Comparison of ENCODE assay signal across 9 cellular contexts in the genomic region with DNA sequence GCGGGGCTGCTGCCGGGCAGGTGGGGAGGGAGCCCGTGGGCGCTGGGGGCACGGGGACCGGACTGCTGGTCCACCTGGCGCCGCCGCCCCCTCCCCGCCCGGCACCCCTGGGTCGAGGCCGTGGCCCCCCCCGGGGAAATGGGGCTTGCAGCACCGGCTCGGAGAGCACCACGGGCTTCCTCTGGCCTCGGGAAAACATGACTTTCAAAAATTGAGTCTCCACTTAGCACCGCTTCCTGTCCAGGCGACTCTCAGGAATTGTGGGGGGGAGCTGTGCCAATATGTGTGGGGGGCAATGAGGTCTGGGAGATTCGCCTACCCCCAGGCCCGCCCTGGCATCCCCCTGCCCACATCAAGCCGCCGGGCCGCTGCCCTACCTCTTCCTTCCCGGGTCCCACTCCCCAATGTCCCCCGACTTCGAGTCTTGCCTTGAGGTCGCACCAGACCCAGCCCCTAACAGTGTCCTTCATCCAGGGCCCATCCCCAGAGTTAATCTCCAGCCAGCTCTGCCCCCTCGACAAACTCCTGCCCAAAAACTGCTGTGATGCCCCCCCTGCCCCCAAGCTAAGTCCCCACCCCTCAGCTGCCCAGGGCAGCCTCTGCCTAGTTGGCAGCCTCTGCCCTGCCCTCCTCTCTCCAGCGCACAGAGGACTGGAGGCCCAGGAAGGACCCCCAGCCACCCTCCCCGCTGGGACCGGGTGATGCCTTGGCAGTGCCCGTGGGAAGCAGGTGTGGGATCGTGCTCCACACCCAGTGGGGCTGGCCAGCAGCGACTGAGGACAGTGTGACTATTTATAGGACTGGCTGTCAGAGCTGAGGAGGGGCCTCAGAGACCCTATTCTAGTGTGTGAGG. TPM values are rescaled to one million over a fixed set of nuclear protein-coding genes. Genes with fewer than 3 reads are reported as not detected.
DNase-seq lines count a peak whose midpoint lies in the region; ATAC-seq and TF ChIP-seq lines count a peak whose summit lies in the region.
"Had no signal": no experiment of that assay in that cellular context is flagged by ENCODE, and none has a peak within 500 bp of the region (broad histone marks: within the 10 kb centered on the region; RNA-seq: fewer than 3 reads in every experiment).

No MANE protein-coding gene starts in this region.

- peaks cover 4% of the 10 kb centered on the region for H3K4me1 Mint-ChIP-seq in stimulated activated naive CD8-positive, alpha-beta T cell treated with anti-CD3 and anti-CD28 coated beads, Interleukin-15, Interleukin-2, amounts not matched to agents 100 ng/mL and 50 ng/mL, for 24 hours (ENCODE audit: low read depth)
- H3K4me1 Mint-ChIP-seq in memory B cell = peaks cover 9% of the 10 kb centered on the region

- H3K27me3 ChIP-seq in breast epithelium (peaks cover 3 to 57% of the 10 kb centered on the region in 2 donors), aorta (ENCODE audit: control insufficient read depth in 1 of 2, insufficient read depth in 2 of 2, low read length in 1 of 2) (no peaks in the 10 kb centered on the region)

- H3K4me3 ChIP-seq in breast epithelium (peak overlapping the region; percentile 42 to 69 (median 47)), aorta (ENCODE audit: low read length in 2 of 2) (no peak overlapping the region)
- H3K4me3 ChIP-seq: SJSA1 had no signal

- no peaks in the 10 kb centered on the region for H3K9me3 Mint-ChIP-seq in stimulated activated naive CD8-positive, alpha-beta T cell treated with anti-CD3 and anti-CD28 coated beads, Interleukin-15, Interleukin-2, amounts not matched to agents 100 ng/mL and 50 ng/mL, for 24 hours
- H3K9me3 Mint-ChIP-seq in memory B cell = no peaks in the 10 kb centered on the region

- H3K36me3 ChIP-seq in breast epithelium = no peaks in the 10 kb centered on the region
- H3K36me3 ChIP-seq in aorta (ENCODE audit: control insufficient read depth in 1 of 2, insufficient read depth in 2 of 2, low read length in 1 of 2) = no peaks in the 10 kb centered on the region
- H3K36me3 ChIP-seq: SJSA1 had no signal

- no peaks in the 10 kb centered on the region for H3K9me3 ChIP-seq in breast epithelium
- H3K9me3 ChIP-seq in aorta (ENCODE audit: control insufficient read depth, low read length) = no peaks in the 10 kb centered on the region
- H3K9me3 ChIP-seq: SJSA1 had no signal

- no peak for TF ChIP-seq POLR2A in breast epithelium (IDR thresholded peaks at IDR 0.05)

- H3K4me3 Mint-ChIP-seq in stimulated activated naive CD8-positive, alpha-beta T cell treated with anti-CD3 and anti-CD28 coated beads, Interleukin-15, Interleukin-2, amounts not matched to agents 100 ng/mL and 50 ng/mL, for 24 hours = peak overlapping the region; percentile 36
- H3K4me3 Mint-ChIP-seq in memory B cell = peak overlapping the region; percentile 69

- no peak for ATAC-seq in stimulated activated naive CD8-positive, alpha-beta T cell treated with anti-CD3 and anti-CD28 coated beads, Interleukin-15, Interleukin-2, amounts not matched to agents 100 U/mL and 50 U/mL, for 24 hours
- no peak for ATAC-seq in memory B cell (ENCODE audit: low read depth)
- ATAC-seq in aorta (ENCODE audit: low FRiP score) = no peak

- H3K27me3 Mint-ChIP-seq in stimulated activated naive CD8-positive, alpha-beta T cell treated with anti-CD3 and anti-CD28 coated beads, Interleukin-15, Interleukin-2, amounts not matched to agents 100 ng/mL and 50 ng/mL, for 24 hours = no peaks in the 10 kb centered on the region
- peaks cover 10% of the 10 kb centered on the region for H3K27me3 Mint-ChIP-seq in memory B cell

- WGBS in aorta, 2 donors = 22 to 23% methylated on average over 29 to 36 of the region's 36 CpGs

- H3K27ac ChIP-seq in breast epithelium (no peak overlapping the region), aorta (ENCODE audit: low read depth in 1 of 2, low read length in 2 of 2) (no peak overlapping the region)
- H3K27ac ChIP-seq: SJSA1 had no signal

- H3K4me1 ChIP-seq in breast epithelium (peaks cover 0 to 4% of the 10 kb centered on the region in 2 donors), aorta (ENCODE audit: control insufficient read depth in 1 of 2, insufficient read depth in 2 of 2, low read length in 2 of 2) (no peaks in the 10 kb centered on the region)

- no peak overlapping the region for H3K27ac Mint-ChIP-seq in stimulated activated naive CD8-positive, alpha-beta T cell treated with anti-CD3 and anti-CD28 coated beads, Interleukin-15, Interleukin-2, amounts not matched to agents 100 ng/mL and 50 ng/mL, for 24 hours
- peak overlapping the region; percentile 31 for H3K27ac Mint-ChIP-seq in memory B cell

- H3K36me3 Mint-ChIP-seq in stimulated activated naive CD8-positive, alpha-beta T cell treated with anti-CD3 and anti-CD28 coated beads, Interleukin-15, Interleukin-2, amounts not matched to agents 100 ng/mL and 50 ng/mL, for 24 hours (ENCODE audit: low read depth) = no peaks in the 10 kb centered on the region
- H3K36me3 Mint-ChIP-seq in memory B cell = no peaks in the 10 kb centered on the region

- no peak for DNase-seq in stimulated activated naive CD8-positive, alpha-beta T cell treated with anti-CD3 and anti-CD28 coated beads, Interleukin-15, Interleukin-2, amounts not matched to agents 100 U/mL and 50 U/mL, for 24 hours
- DNase-seq in breast epithelium (ENCODE audit: low spot score in 2 of 2) (no peak), memory B cell (ENCODE audit: low spot score in 2 of 2) (no peak), NCI-H446 (lab: John Stamatoyannopoulos, UW) (no peak), anterior cingulate cortex (lab: John Stamatoyannopoulos, UW) (no peak), NOMO-1 treated with dmso at 0.1 percent for 144 hours (lab: John Stamatoyannopoulos, UW; ENCODE audit: unreplicated experiment) (no peak), aorta (no peak)

- intact Hi-C loops in breast epithelium (cut with DNase I; ENCODE audit: low total_unique reads) = no loop called here
- intact Hi-C loops in aorta (cut with DNase I) = no loop called here

- no peak for TF ChIP-seq CTCF in breast epithelium (IDR thresholded peaks at IDR 0.05)

RNA-seq across cellular contexts. Expression of a gene that starts 3.9 kb away (rescaled TPM):
- total RNA-seq in breast epithelium (100 to 1,000 TPM in 1 of 3 donors, 10 to 100 TPM in 2; 48.9 to 138 (median 53.4) TPM), aorta (100 to 1,000 TPM in 1 of 2 donors, 10 to 100 TPM in 1; 78.6 to 308 TPM)
- 10 to 100 TPM; 13.1 to 32.0 TPM for polyA plus RNA-seq in aorta

RNA-seq across cellular contexts. Expression of a gene that starts 20.7 kb away (rescaled TPM):
- total RNA-seq in breast epithelium (100 to 1,000 TPM; 106 to 551 (median 110) TPM), aorta (10 to 100 TPM; 26.9 to 31.5 TPM)
- polyA plus RNA-seq in aorta = 10 to 100 TPM; 49.5 to 64.9 TPM

RNA-seq across cellular contexts. Expression of a gene that starts 45.8 kb away (rescaled TPM):
- total RNA-seq in breast epithelium = 1 to 10 TPM; 4.8 to 8.2 (median 5.6) TPM
- 10 to 100 TPM in 1 of 2 donors, 1 to 10 TPM in 1; 7.3 to 13.6 TPM for total RNA-seq in aorta
- 1 to 10 TPM; 1.1 to 4.8 TPM for polyA plus RNA-seq in aorta
- total RNA-seq: SJSA1 had no signal

Comparison
In these comparisons a context has a peak if more than half of its experiments do, and no peak if none do; other contexts are left out.
1. H3K4me3 ChIP-seq: peak in breast epithelium (3 of 3); none in aorta (0 of 2).